ENCODE assay signal across 11 cellular contexts in the genomic region with DNA sequence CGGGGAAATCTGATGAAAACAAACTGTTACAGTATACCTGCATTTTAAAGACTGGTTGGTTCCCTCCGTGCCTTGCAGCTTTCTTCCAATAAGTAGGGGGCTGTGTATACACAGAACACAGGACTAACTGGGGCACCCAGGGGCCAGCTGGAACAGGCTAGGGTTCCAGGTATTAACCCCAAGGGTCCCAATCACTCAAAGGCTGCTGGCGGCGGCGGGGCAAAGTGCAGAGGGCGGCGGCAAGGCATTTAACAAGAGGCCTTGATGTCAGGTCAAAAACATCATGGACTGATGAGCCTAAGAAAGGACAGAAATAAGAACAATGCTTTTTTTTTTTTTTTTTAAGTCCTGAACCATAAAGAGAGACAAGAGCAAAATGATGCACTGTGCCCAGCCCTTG. TPM values are rescaled to one million over a fixed set of nuclear protein-coding genes. Genes with fewer than 3 reads are reported as not detected.
DNase-seq lines count a peak whose midpoint lies in the region; ATAC-seq, FAIRE-seq and TF ChIP-seq lines count a peak whose summit lies in the region.
"Had no signal": no experiment of that assay in that cellular context is flagged by ENCODE, and none has a peak within 500 bp of the region (broad histone marks: within the 10 kb centered on the region; RNA-seq: fewer than 3 reads in every experiment).

No MANE protein-coding gene starts in this region.

- H3K27me3 Mint-ChIP-seq in H9 (ENCODE audit: low read depth) (peaks cover 13% of the 10 kb centered on the region), T-helper 17 cell (no peaks in the 10 kb centered on the region), glutamatergic neuron (ENCODE audit: unreplicated experiment) (peaks cover 12% of the 10 kb centered on the region)

- H4K20me1 ChIP-seq in H9 (ENCODE audit: control insufficient read depth, insufficient read depth, insufficient read length) (no peaks in the 10 kb centered on the region), smooth muscle cell (ENCODE audit: low read depth) (peaks cover 67% of the 10 kb centered on the region)

- DNase-seq in H9 (no peak), T-helper 17 cell (no peak), glutamatergic neuron (no peak), smooth muscle cell (lab: John Stamatoyannopoulos, UW; ENCODE audit: unreplicated experiment) (no peak), SKM-1 treated with dmso at 0.1 percent for 144 hours (lab: John Stamatoyannopoulos, UW; ENCODE audit: unreplicated experiment) (no peak), HTR-8/SVneo (ENCODE audit: insufficient read length, low spot score) (no peak), ecto neural progenitor cell (ENCODE audit: low spot score) (no peak), HAP-1 (ENCODE audit: low spot score in 2 of 2) (no peak)
- DNase-seq: KG1; stimulated activated CD4-positive, alpha-beta T cell treated with anti-CD3 and anti-CD28 coated beads, Interleukin-15, amount 100 ng/mL, for 24 hours had no signal

- peaks cover 0 to 4% of the 10 kb centered on the region in 2 experiments; a peak in 2 of 5 replicates for H3K9me3 Mint-ChIP-seq in H9
- H3K9me3 Mint-ChIP-seq in glutamatergic neuron (ENCODE audit: unreplicated experiment) = peaks cover 15% of the 10 kb centered on the region

- H3K4me1 Mint-ChIP-seq in H9 (peaks cover 50 to 67% of the 10 kb centered on the region in 2 experiments), T-helper 17 cell (peaks cover 20% of the 10 kb centered on the region), glutamatergic neuron (ENCODE audit: low read depth, unreplicated experiment) (peaks cover 40% of the 10 kb centered on the region)

- H3K23me2 ChIP-seq in H9 (ENCODE audit: insufficient read length, low read depth, low read length, poor library complexity, severe bottlenecking) = peaks cover 10% of the 10 kb centered on the region

- no peak overlapping the region for H4K5ac ChIP-seq in H9 (ENCODE audit: insufficient read length, low read depth, low read length)

- no peak overlapping the region for H2BK15ac ChIP-seq in H9 (ENCODE audit: low read depth, low read length)

- H2BK120ac ChIP-seq in H9 (ENCODE audit: low read depth, low read length, poor library complexity, severe bottlenecking) = no peak overlapping the region

- H3K27me3 ChIP-seq in H9 (ENCODE audit: insufficient read depth, low read length) = no peaks in the 10 kb centered on the region
- H3K27me3 ChIP-seq in smooth muscle cell (ENCODE audit: low read depth) = no peaks in the 10 kb centered on the region
- no peaks in the 10 kb centered on the region for H3K27me3 ChIP-seq in HAP-1 (ENCODE audit: low read depth)

- H3K27ac Mint-ChIP-seq in H9 (no peak overlapping the region), T-helper 17 cell (peak overlapping the region; percentile 74), glutamatergic neuron (ENCODE audit: unreplicated experiment) (peak overlapping the region; percentile 60)

- no peak overlapping the region for H3T11ph ChIP-seq in H9 (ENCODE audit: low read length)

- H3K79me2 ChIP-seq in H9 (ENCODE audit: insufficient read depth, low read length) (peaks cover 60% of the 10 kb centered on the region), smooth muscle cell (ENCODE audit: low read depth) (peaks cover 88% of the 10 kb centered on the region)

- no peak overlapping the region for H2BK20ac ChIP-seq in H9 (ENCODE audit: low read depth, low read length, poor library complexity, severe bottlenecking)

- H3K36me3 Mint-ChIP-seq in H9 (ENCODE audit: insufficient read depth in 1 of 3, low read depth in 3 of 3) = peaks cover 0 to 19% (median 5%) of the 10 kb centered on the region in 3 experiments; a peak in 3 of 7 replicates
- no peaks in the 10 kb centered on the region for H3K36me3 Mint-ChIP-seq in T-helper 17 cell (ENCODE audit: low read depth)
- H3K36me3 Mint-ChIP-seq in glutamatergic neuron (ENCODE audit: unreplicated experiment) = no peaks in the 10 kb centered on the region

- no peak for FAIRE-seq in HTR-8/SVneo (lab: Jason Lieb, UNC)
- FAIRE-seq: GM19239 had no signal

- H3K23ac ChIP-seq in H9 (ENCODE audit: insufficient read length, low read depth, low read length) = no peak overlapping the region

- no peak overlapping the region for H3K56ac ChIP-seq in H9 (ENCODE audit: insufficient read length, low read depth, low read length)

- no peak for TF ChIP-seq CTCF in H9 (conservative IDR thresholded peaks at IDR 0.05)
- no peak for TF ChIP-seq CTCF in glutamatergic neuron (IDR thresholded peaks at IDR 0.05; ENCODE audit: partially characterized antibody, unreplicated experiment)
- no peak for TF ChIP-seq CTCF in smooth muscle cell (IDR thresholded peaks at IDR 0.05; ENCODE audit: borderline replicate concordance, insufficient read depth, poor library complexity, severe bottlenecking)

- H3K4me2 ChIP-seq in H9 (ENCODE audit: insufficient read depth, insufficient read length, low read length) (peak overlapping the region; percentile 82), smooth muscle cell (peak overlapping the region; percentile 91)

- no peak overlapping the region for H3K14ac ChIP-seq in H9 (ENCODE audit: insufficient read depth, low read length)

- in situ Hi-C loops in HAP-1 (cut with MboI; ENCODE audit: low sequenced_read_pairs) = no loop called here

- H2AFZ ChIP-seq in H9 (ENCODE audit: low read length) = no peak overlapping the region
- no peak overlapping the region for H2AFZ ChIP-seq in smooth muscle cell (ENCODE audit: low read depth)

- H3K36me3 ChIP-seq in smooth muscle cell (ENCODE audit: low read depth) (no peaks in the 10 kb centered on the region), HAP-1 (replicated peaks) (no peaks in the 10 kb centered on the region)

- no CpG with 5 or more reads among the region's 7 CpGs for WGBS in H9 (ENCODE audit: extremely low coverage, insufficient read length, low lambda C conversion rate)
- 46% methylated on average over 7 of the region's 7 CpGs for WGBS in smooth muscle cell (ENCODE audit: low lambda C conversion rate)

- no peak for ATAC-seq in T-helper 17 cell

- no peak overlapping the region for H3K18ac ChIP-seq in H9 (ENCODE audit: insufficient read length, low read depth, low read length)

- H3K9ac ChIP-seq in H9 (ENCODE audit: extremely low read depth, insufficient read length, low read length) (no peak overlapping the region), smooth muscle cell (ENCODE audit: low read depth) (peak overlapping the region; percentile 95)

- no peak overlapping the region for H2BK12ac ChIP-seq in H9 (ENCODE audit: insufficient read length, low read depth, low read length)

- peaks cover 3% of the 10 kb centered on the region for H3K79me1 ChIP-seq in H9 (ENCODE audit: insufficient read depth, low read depth, low read length, poor library complexity, severe bottlenecking)

- H3K4me1 ChIP-seq in H9 (ENCODE audit: insufficient read depth, low read length) (peaks cover 3% of the 10 kb centered on the region; the same call in 1 of the 2 replicates), smooth muscle cell (ENCODE audit: low read depth) (peaks cover 9% of the 10 kb centered on the region), HAP-1 (peaks cover 3% of the 10 kb centered on the region; the same call in 1 of the 2 replicates)

- H2AK5ac ChIP-seq in H9 (ENCODE audit: insufficient read length, low read length) = no peak overlapping the region

- no peak overlapping the region for H2BK5ac ChIP-seq in H9 (ENCODE audit: insufficient read length, low read length)

- no peak overlapping the region for H3K4ac ChIP-seq in H9 (ENCODE audit: low read depth, low read length)

- H3K9me3 ChIP-seq in H9 (ENCODE audit: control insufficient read depth, low read depth, low read length) (no peaks in the 10 kb centered on the region), T-helper 17 cell (ENCODE audit: control insufficient read depth, low read length, poor library complexity, severe bottlenecking) (no peaks in the 10 kb centered on the region), smooth muscle cell (replicated peaks; ENCODE audit: low read depth) (no peaks in the 10 kb centered on the region), HAP-1 (no peaks in the 10 kb centered on the region)

- H4K8ac ChIP-seq in H9 (replicated peaks; ENCODE audit: insufficient read length, low read depth, low read length) = no peak overlapping the region

- H3K4me3 ChIP-seq in smooth muscle cell (peak overlapping the region; percentile 95), HAP-1 (no peak overlapping the region)

- peak overlapping the region; percentile 94 to 97 for H3K4me3 Mint-ChIP-seq in H9
- peak overlapping the region; percentile 56 for H3K4me3 Mint-ChIP-seq in T-helper 17 cell
- H3K4me3 Mint-ChIP-seq in glutamatergic neuron (ENCODE audit: unreplicated experiment) = peak overlapping the region; percentile 99

- H3F3A ChIP-seq in smooth muscle cell (ENCODE audit: low read depth) = no peaks in the 10 kb centered on the region

- H4K91ac ChIP-seq in H9 (ENCODE audit: insufficient read length, low read depth, low read length) = no peak overlapping the region

- H3K27ac ChIP-seq in H9 (ENCODE audit: insufficient read length, low read depth, low read length) (no peak overlapping the region), smooth muscle cell (ENCODE audit: low read depth) (peak overlapping the region; percentile 99)

RNA-seq across cellular contexts. Expression of gene PMEPA1, which starts 2.5 kb away (rescaled TPM):
- total RNA-seq in H9 (2021) (34.6 and 35.7 TPM in 2 replicates), T-helper 17 cell (1 to 10 TPM; 4.5 to 5.8 TPM), glutamatergic neuron (ENCODE audit: unreplicated experiment) (14.4 TPM), smooth muscle cell (26.6 and 37.2 TPM in 2 replicates)
- polyA plus RNA-seq in smooth muscle cell = 81.9 and 143 TPM in 2 replicates

Comparison
In these comparisons a context has a peak if more than half of its experiments do, and no peak if none do; other contexts are left out.
1. H3K27ac Mint-ChIP-seq: peak in T-helper 17 cell (single experiment) and glutamatergic neuron (single experiment); none in H9 (0 of 3).
2. Peak in every context shown above with its lines, with median percentiles within 50 percentile points of each other: H3K4me3 Mint-ChIP-seq.